ENCODE assay signal across 8 cellular contexts in the genomic region with DNA sequence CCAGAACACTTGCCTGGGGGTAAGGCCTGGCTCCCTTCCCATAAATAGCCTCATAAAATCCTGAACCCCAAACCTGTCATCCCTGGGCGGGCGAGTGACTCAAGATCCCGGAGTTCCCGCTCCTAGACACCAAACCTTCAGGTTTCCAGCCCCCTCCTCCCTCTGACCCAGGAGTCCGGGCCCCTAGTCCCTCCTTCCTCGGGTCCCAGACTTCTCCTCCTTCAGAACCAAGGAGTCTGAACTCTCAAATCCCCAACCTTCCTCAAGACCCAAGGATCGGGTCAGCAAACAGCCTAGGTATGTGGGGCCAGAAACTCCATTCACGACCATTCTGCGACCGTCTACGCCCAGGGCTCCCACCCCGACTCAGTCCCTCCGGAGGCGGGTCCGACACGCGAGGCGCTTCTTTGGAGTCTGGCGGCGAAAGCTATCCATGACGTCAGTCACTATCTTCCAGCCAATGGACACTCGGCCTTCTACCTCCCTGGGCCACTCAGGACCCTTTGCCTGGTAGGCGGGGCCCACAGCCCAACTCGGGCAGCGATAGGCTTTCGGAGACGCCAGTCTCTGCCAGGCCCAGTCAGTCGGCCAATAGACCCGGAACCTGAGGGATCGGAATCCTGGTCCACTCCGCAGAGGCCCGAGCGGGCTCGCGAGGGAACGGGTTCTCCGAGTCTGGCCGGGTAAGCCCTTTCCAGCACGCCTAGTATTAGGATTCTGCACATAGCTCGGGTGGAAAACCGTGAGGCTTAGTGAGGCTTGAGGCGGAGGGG. TPM values are rescaled to one million over a fixed set of nuclear protein-coding genes. Genes with fewer than 3 reads are reported as not detected.
DNase-seq lines count a peak whose midpoint lies in the region; ATAC-seq lines count a peak whose summit lies in the region.

No MANE protein-coding gene starts in this region.

- H3K4ac ChIP-seq in mesenchymal stem cell (ENCODE audit: low read depth in 1 of 2, low read length in 2 of 2) = no peak overlapping the region

- peak overlapping the region; percentile 89 for H4K8ac ChIP-seq in mesenchymal stem cell (ENCODE audit: low read length)

- peak overlapping the region; percentile 83 for H2AFZ ChIP-seq in mesenchymal stem cell (ENCODE audit: low read depth, low read length)

- peak overlapping the region; percentile 94 for H3K4me2 ChIP-seq in mesenchymal stem cell (ENCODE audit: low read length, poor library complexity, severe bottlenecking)

- under 1% methylated on average over 42 of the region's 42 CpGs for WGBS in mesenchymal stem cell

- ATAC-seq in GM21367 (IDR thresholded peaks at IDR 0.05; ENCODE audit: unreplicated experiment) = peak; percentile 88

- peaks cover 18% of the 10 kb centered on the region for H3K79me1 ChIP-seq in mesenchymal stem cell (replicated peaks; ENCODE audit: low read length, poor library complexity, severe bottlenecking)

- peak overlapping the region; percentile 30 for H3K4me3 ChIP-seq in endocrine pancreas (ENCODE audit: control insufficient read depth, insufficient read depth, low read length)
- H3K4me3 ChIP-seq in mesenchymal stem cell (ENCODE audit: insufficient read depth in 1 of 2, low read depth in 1 of 2, low read length in 2 of 2) = peak overlapping the region; percentile 58 to 86

- H4K91ac ChIP-seq in mesenchymal stem cell (ENCODE audit: low read length) = peak overlapping the region; percentile 3

- no peak overlapping the region for H2AK5ac ChIP-seq in mesenchymal stem cell (ENCODE audit: low read length, severe bottlenecking)

- H3K14ac ChIP-seq in mesenchymal stem cell (ENCODE audit: low read length in 2 of 2) = no peak overlapping the region

- H2BK5ac ChIP-seq in mesenchymal stem cell (ENCODE audit: low read depth, low read length, poor library complexity, severe bottlenecking) = peak overlapping the region; percentile 53

- DNase-seq in COLO829 (ENCODE audit: low spot score) (peak; percentile 100), HT1080 (ENCODE audit: low read depth) (peak; percentile 96), NOMO-1 treated with dmso at 0.1 percent for 144 hours (lab: John Stamatoyannopoulos, UW; ENCODE audit: unreplicated experiment) (peak; percentile 95), mesenchymal stem cell (peak; percentile 99)
- DNase-seq in activated CD8-positive, alpha-beta memory T cell treated with anti-CD3 and anti-CD28 coated beads, Interleukin-2, amount 50 U/mL, for 1 hour (ENCODE audit: extremely low read depth) = peak; percentile 74
- DNase-seq in stimulated activated CD8-positive, alpha-beta memory T cell treated with anti-CD3 and anti-CD28 coated beads, Interleukin-12 subunit alpha, Interleukin-12 subunit beta, amount 100 ng/mL, for 24 hours (ENCODE audit: extremely low read depth) = peak; percentile 84

- H3K23ac ChIP-seq in mesenchymal stem cell (ENCODE audit: low read length in 2 of 2) = no peak overlapping the region

- no peaks in the 10 kb centered on the region for H3K4me1 ChIP-seq in endocrine pancreas (ENCODE audit: control insufficient read depth, insufficient read depth, low read length)
- peaks cover 16% of the 10 kb centered on the region for H3K4me1 ChIP-seq in mesenchymal stem cell (ENCODE audit: control insufficient read depth, insufficient read depth, low read depth, low read length)

- peak overlapping the region; percentile 5 to 37 for H3K18ac ChIP-seq in mesenchymal stem cell (ENCODE audit: low read depth in 1 of 2, low read length in 2 of 2)

- H3K36me3 ChIP-seq in endocrine pancreas (ENCODE audit: control insufficient read depth, insufficient read depth, low read length) (no peaks in the 10 kb centered on the region), mesenchymal stem cell (ENCODE audit: control insufficient read depth in 1 of 2, insufficient read depth in 2 of 2, low read depth in 1 of 2, low read length in 2 of 2) (peaks cover 0 to 5% of the 10 kb centered on the region in 2 experiments)

- H3K9me3 ChIP-seq in endocrine pancreas (ENCODE audit: control insufficient read depth, low read length) (no peaks in the 10 kb centered on the region), mesenchymal stem cell (ENCODE audit: control insufficient read depth, low read length) (no peaks in the 10 kb centered on the region)

- peak overlapping the region; percentile 77 for H3K27ac ChIP-seq in mesenchymal stem cell (ENCODE audit: low read length, poor library complexity, severe bottlenecking)

- H3K9ac ChIP-seq in endocrine pancreas (ENCODE audit: control insufficient read depth, insufficient read depth, low read length) = peak overlapping the region; percentile 20
- H3K9ac ChIP-seq in mesenchymal stem cell (ENCODE audit: low read length) = peak overlapping the region; percentile 92

- peak overlapping the region in 1 of 2 experiments; percentile 64 for H2BK12ac ChIP-seq in mesenchymal stem cell (ENCODE audit: low read length in 2 of 2)

- H3K27me3 ChIP-seq in endocrine pancreas (ENCODE audit: control insufficient read depth, insufficient read depth, low read length) = no peaks in the 10 kb centered on the region
- H3K27me3 ChIP-seq in mesenchymal stem cell (ENCODE audit: control insufficient read depth in 1 of 2, insufficient read depth in 1 of 2, low read length in 2 of 2) = peaks cover 6 to 11% of the 10 kb centered on the region in 2 experiments

- peak overlapping the region; percentile 19 for H2BK120ac ChIP-seq in mesenchymal stem cell (ENCODE audit: low read depth, low read length)

- H2BK15ac ChIP-seq in mesenchymal stem cell (ENCODE audit: low read depth, poor library complexity, severe bottlenecking) = peak overlapping the region; percentile 90

RNA-seq across cellular contexts. Expression of gene CNFN, which starts 6.6 kb away (rescaled TPM):
- not detected in 2 replicates for total RNA-seq in HT1080 (2014; rRNA removed; shearing (Covaris generic))
- polyA plus RNA-seq in HT1080 (2015; cell fraction: cytosol; rRNA removed) = 0.99 TPM in 1 of 2 replicates, not detected in the other
- not detected in 2 replicates for polyA plus RNA-seq in HT1080 (2015; cell fraction: nucleus; rRNA removed)
- 2.6 TPM for polyA plus RNA-seq in mesenchymal stem cell (2013, experiment 1 of 2)
- 3.9 TPM for polyA plus RNA-seq in mesenchymal stem cell (2013, experiment 2 of 2)

RNA-seq across cellular contexts. Expression of gene LIPE, which starts 30.5 kb away (rescaled TPM):
- total RNA-seq in HT1080 (2014; rRNA removed; shearing (Covaris generic)) = not detected in 2 replicates
- 0.09 and 0.24 TPM in 2 replicates for polyA plus RNA-seq in HT1080 (2015; cell fraction: cytosol; rRNA removed)
- 0.31 and 0.87 TPM in 2 replicates for polyA plus RNA-seq in HT1080 (2015; cell fraction: nucleus; rRNA removed)
- polyA plus RNA-seq in mesenchymal stem cell (2013, experiment 1 of 2) = 1.6 TPM
- 2.0 TPM for polyA plus RNA-seq in mesenchymal stem cell (2013, experiment 2 of 2)

RNA-seq across cellular contexts. Expression of gene CXCL17, which starts 46.0 kb away (rescaled TPM):
- not detected in 2 replicates for total RNA-seq in HT1080 (2014; rRNA removed; shearing (Covaris generic))
- not detected in 2 replicates for polyA plus RNA-seq in HT1080 (2015; cell fraction: cytosol; rRNA removed)
- not detected in 2 replicates for polyA plus RNA-seq in HT1080 (2015; cell fraction: nucleus; rRNA removed)
- polyA plus RNA-seq in mesenchymal stem cell (2013, experiment 1 of 2) = not detected
- polyA plus RNA-seq in mesenchymal stem cell (2013, experiment 2 of 2) = not detected

Comparison
In these comparisons a context has a peak if more than half of its experiments do, and no peak if none do; other contexts are left out.
1. Peak in every context shown above with its lines: DNase-seq, ATAC-seq, H3K4me3 ChIP-seq and H3K27ac ChIP-seq.